Comparison of ENCODE assay signal across 1 cellular context in the genomic region with DNA sequence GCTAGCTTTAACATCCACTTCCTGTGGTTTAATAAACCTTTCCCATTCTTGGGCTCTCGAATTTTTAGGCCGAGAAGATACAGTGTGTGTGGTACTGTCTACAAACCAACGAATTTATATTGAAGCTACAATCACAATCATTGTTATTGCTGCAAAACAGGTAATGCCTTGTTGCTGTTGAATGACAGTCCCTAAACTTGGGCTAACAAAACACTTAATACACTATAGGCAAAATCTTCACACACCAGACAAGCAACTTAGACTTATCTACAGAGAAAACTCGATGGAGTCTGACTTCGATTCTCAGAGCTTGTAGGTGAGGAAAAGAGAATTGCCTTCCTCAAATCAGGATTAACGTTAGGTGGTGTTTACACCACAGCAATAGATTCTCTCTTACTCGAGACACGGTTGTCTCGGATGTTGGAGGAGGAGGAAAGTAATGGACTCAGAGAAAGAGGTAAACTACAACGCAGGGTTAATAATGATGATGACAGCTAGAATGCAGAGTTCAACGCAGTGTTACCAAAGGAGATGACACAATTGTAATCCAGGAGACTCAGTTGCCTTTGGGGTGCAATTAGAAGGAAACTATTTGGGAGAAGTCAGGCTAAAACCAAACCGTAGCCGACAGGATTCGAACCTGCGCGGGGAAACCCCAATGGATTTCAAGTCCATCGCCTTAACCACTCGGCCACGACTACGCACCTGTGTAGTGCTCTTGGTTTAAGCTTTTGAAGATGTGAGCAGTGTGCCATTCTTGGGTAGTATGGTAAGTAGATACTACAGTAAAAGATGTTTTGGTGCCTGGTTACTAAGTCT.
TF ChIP-seq lines count a peak whose summit lies in the region.

No MANE protein-coding gene starts in this region.

TF ChIP-seq in GM12878, 131 proteins besides CTCF, POLR2A, EP300 and RAD21 (continued from another document):
- TF ChIP-seq, protein P1, sequence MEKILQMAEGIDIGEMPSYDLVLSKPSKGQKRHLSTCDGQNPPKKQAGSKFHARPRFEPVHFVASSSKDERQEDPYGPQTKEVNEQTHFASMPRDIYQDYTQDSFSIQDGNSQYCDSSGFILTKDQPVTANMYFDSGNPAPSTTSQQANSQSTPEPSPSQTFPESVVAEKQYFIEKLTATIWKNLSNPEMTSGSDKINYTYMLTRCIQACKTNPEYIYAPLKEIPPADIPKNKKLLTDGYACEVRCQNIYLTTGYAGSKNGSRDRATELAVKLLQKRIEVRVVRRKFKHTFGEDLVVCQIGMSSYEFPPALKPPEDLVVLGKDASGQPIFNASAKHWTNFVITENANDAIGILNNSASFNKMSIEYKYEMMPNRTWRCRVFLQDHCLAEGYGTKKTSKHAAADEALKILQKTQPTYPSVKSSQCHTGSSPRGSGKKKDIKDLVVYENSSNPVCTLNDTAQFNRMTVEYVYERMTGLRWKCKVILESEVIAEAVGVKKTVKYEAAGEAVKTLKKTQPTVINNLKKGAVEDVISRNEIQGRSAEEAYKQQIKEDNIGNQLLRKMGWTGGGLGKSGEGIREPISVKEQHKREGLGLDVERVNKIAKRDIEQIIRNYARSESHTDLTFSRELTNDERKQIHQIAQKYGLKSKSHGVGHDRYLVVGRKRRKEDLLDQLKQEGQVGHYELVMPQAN (conservative IDR thresholded peaks at IDR 0.05) = no peak
- peak; percentile 39; the same call in 1 of the 2 replicates for TF ChIP-seq IKZF1 (conservative IDR thresholded peaks at IDR 0.05)
- TF ChIP-seq SP1 (IDR thresholded peaks at IDR 0.05; ENCODE audit: low read depth, low read length) = no peak
- TF ChIP-seq MYB (IDR thresholded peaks at IDR 0.05; ENCODE audit: borderline replicate concordance, low read depth, low read length) = no peak
- TF ChIP-seq TARDBP (IDR thresholded peaks at IDR 0.05; ENCODE audit: borderline replicate concordance) = 0 out of 2 replicates have a peak, but pooled peaks have one; percentile 72
- no peak for TF ChIP-seq CHD2 (IDR thresholded peaks at IDR 0.05; ENCODE audit: borderline replicate concordance, low read depth, low read length)
- no peak for TF ChIP-seq ZNF217 (IDR thresholded peaks at IDR 0.05)
- TF ChIP-seq CEBPB (IDR thresholded peaks at IDR 0.05; ENCODE audit: borderline replicate concordance in 1 of 2, low read depth in 2 of 2, low read length in 2 of 2) = no peak
- TF ChIP-seq, protein P2, sequence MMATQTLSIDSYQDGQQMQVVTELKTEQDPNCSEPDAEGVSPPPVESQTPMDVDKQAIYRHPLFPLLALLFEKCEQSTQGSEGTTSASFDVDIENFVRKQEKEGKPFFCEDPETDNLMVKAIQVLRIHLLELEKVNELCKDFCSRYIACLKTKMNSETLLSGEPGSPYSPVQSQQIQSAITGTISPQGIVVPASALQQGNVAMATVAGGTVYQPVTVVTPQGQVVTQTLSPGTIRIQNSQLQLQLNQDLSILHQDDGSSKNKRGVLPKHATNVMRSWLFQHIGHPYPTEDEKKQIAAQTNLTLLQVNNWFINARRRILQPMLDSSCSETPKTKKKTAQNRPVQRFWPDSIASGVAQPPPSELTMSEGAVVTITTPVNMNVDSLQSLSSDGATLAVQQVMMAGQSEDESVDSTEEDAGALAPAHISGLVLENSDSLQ (IDR thresholded peaks at IDR 0.05) = no peak
- TF ChIP-seq CHD1 (IDR thresholded peaks at IDR 0.05; ENCODE audit: low read depth, low read length) = no peak
